In the genomic region with DNA sequence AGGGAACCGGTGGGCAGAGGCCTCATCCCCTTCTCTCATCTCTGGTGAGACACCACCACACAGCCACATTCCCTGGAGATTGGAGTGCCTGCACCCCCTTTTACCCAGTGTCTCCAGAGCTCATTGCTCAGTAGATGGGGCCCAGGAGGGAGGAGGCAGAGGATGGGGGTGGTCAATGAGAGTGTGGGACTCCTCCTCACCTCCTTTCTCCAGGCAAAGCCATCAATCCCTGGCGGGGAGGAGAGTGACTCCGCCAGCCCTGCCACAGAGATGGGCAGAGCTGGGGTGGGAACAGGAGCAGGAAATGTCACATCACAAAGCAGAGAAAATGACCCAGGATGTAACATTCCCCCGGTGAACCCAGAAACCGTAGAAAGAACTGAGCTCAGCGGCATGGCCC, we compare ENCODE assay signal across 26 cellular contexts.
"Had no signal": no experiment of that assay in that cellular context is flagged by ENCODE, and none has a peak within 500 bp of the region (broad histone marks: within the 10 kb centered on the region; RNA-seq: fewer than 3 reads in every experiment).

No MANE protein-coding gene starts in this region.

- H3K36me3 Mint-ChIP-seq: IgD-negative memory B cell had no signal

- ATAC-seq: K562, Panc1, PC-3, SK-N-SH treated with all-trans-retinoic acid at 6 μM for 48 hours had no signal

- H3K27ac Mint-ChIP-seq: IgD-negative memory B cell had no signal

- H3K36me3 ChIP-seq: SJCRH30 had no signal

- H3K9ac ChIP-seq: KMS-11 had no signal

- DNase-seq: Kasumi-1, MM.1S, MV-4-11, NCI-H1048, NCI-H1105, NCI-H1417, NCI-H1436 treated with DMSO at 0.1 percent for 48 hours, NCI-H1694, NCI-H187 treated with DMSO at 0.1 percent for 48 hours, NCI-H2029 treated with DMSO at 0.1 percent for 48 hours, NCI-H2171 treated with DMSO at 0.1 percent for 48 hours, NCI-H2227 treated with DMSO at 0.1 percent for 48 hours, NCI-H510A, NCI-H524 treated with DMSO at 0.1 percent for 48 hours, NCI-H69, NCI-H774, PC-3, SHP77 treated with DMSO at 0.1 percent for 48 hours, SJCRH30 had no signal

- H3K4me3 ChIP-seq: K562, SJCRH30 had no signal

- H3K27ac ChIP-seq: HL-60, KMS-11, RWPE1, SJCRH30 had no signal

- H3K4me1 ChIP-seq: SJCRH30 had no signal

- H3K4me1 Mint-ChIP-seq: IgD-negative memory B cell had no signal

- H3K27me3 ChIP-seq: SJCRH30 had no signal

- H3K4me3 Mint-ChIP-seq: IgD-negative memory B cell had no signal

- H3K9me3 ChIP-seq: SJCRH30 had no signal
